In the genomic region with DNA sequence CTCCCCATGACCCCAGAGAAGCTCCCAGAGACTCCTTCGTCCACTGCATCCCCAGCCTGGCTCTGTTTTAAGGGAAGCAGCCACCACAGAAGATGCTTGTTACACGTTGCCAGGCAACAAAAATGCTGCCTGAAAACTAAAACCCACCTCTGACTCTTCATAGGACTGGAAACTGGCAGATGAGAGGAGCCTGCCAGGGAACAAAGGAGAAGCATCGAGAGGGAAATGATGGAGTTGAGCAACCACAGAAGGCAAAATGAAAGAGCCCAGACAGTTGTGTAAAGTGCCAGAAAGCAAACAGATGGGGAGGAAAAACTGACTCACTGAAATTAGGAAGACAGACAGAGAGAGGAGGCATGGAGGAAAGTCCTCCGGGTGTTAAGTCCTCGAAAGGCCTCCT, we compare ENCODE assay signal across 9 cellular contexts.
A peak's percentile ranks its signal among the peaks of the same experiment; 100 is the strongest.
DNase-seq lines count a peak whose midpoint lies in the region; ATAC-seq and TF ChIP-seq lines count a peak whose summit lies in the region.
"Had no signal": no experiment of that assay in that cellular context is flagged by ENCODE, and none has a peak within 500 bp of the region (broad histone marks: within the 10 kb centered on the region; RNA-seq: fewer than 3 reads in every experiment).

No MANE protein-coding gene starts in this region.

- DNase-seq in DMS79 (lab: John Stamatoyannopoulos, UW) (peak; percentile 85), NCI-H1105 treated with DMSO at 0.1 percent for 48 hours (lab: John Stamatoyannopoulos, UW) (peak; percentile 59), myocyte (ENCODE audit: low read depth) (peak; percentile 52), nephron progenitor cell (no peak), kidney glomerular epithelial cell (lab: John Stamatoyannopoulos, UW) (no peak)

- H3K27ac ChIP-seq in angular gyrus (ENCODE audit: low read depth, low read length): peak overlapping the region; percentile 41

- H3K4me1 Mint-ChIP-seq in nephron progenitor cell: peaks cover 44% of the 10 kb centered on the region
- H3K4me1 Mint-ChIP-seq in stimulated activated memory B cell treated with anti-CD40 and anti-IgM and Interleukin-4, amounts not matched to agents 10 μg/mL and 1 μg/mL and 100 μg/mL, for 72 hours: peaks cover 17% of the 10 kb centered on the region

- ATAC-seq in stimulated activated memory B cell treated with anti-CD40 and anti-IgM and Interleukin-4, amounts not matched to agents 10 μg/mL and 1 μg/mL and 100 μg/mL, for 72 hours: no peak
- ATAC-seq in GM18909 (IDR thresholded peaks at IDR 0.05; ENCODE audit: poor library complexity, unreplicated experiment): no peak
- ATAC-seq: GM12878 had no signal

- peaks cover 42% of the 10 kb centered on the region for H3K27me3 Mint-ChIP-seq in nephron progenitor cell (ENCODE audit: low read depth, poor library complexity)
- H3K27me3 Mint-ChIP-seq in stimulated activated memory B cell treated with anti-CD40 and anti-IgM and Interleukin-4, amounts not matched to agents 10 μg/mL and 1 μg/mL and 100 μg/mL, for 72 hours: peaks cover 67% of the 10 kb centered on the region

- H3K27ac Mint-ChIP-seq in nephron progenitor cell: no peak overlapping the region
- H3K27ac Mint-ChIP-seq in stimulated activated memory B cell treated with anti-CD40 and anti-IgM and Interleukin-4, amounts not matched to agents 10 μg/mL and 1 μg/mL and 100 μg/mL, for 72 hours: no peak overlapping the region

- TF ChIP-seq CTCF in nephron progenitor cell (IDR thresholded peaks at IDR 0.05): no peak

- peaks cover 3% of the 10 kb centered on the region for H3K9me3 Mint-ChIP-seq in nephron progenitor cell
- no peaks in the 10 kb centered on the region for H3K9me3 Mint-ChIP-seq in stimulated activated memory B cell treated with anti-CD40 and anti-IgM and Interleukin-4, amounts not matched to agents 10 μg/mL and 1 μg/mL and 100 μg/mL, for 72 hours

- no peaks in the 10 kb centered on the region for H3K36me3 Mint-ChIP-seq in nephron progenitor cell (ENCODE audit: low read depth)
- no peaks in the 10 kb centered on the region for H3K36me3 Mint-ChIP-seq in stimulated activated memory B cell treated with anti-CD40 and anti-IgM and Interleukin-4, amounts not matched to agents 10 μg/mL and 1 μg/mL and 100 μg/mL, for 72 hours

- H3K4me3 Mint-ChIP-seq in nephron progenitor cell: no peak overlapping the region
- H3K4me3 Mint-ChIP-seq in stimulated activated memory B cell treated with anti-CD40 and anti-IgM and Interleukin-4, amounts not matched to agents 10 μg/mL and 1 μg/mL and 100 μg/mL, for 72 hours: no peak overlapping the region

Comparison
In these comparisons a context has a peak if more than half of its experiments do, and no peak if none do; other contexts are left out.
1. DNase-seq: peak in DMS79 (single experiment), NCI-H1105 treated with DMSO at 0.1 percent for 48 hours (single experiment) and myocyte (single experiment); none in nephron progenitor cell (single experiment) and kidney glomerular epithelial cell (single experiment).